Comparison of ENCODE assay signal across 18 cellular contexts in genomic region chr6:5992551-5993225, GRCh38. TPM values are rescaled to one million over a fixed set of nuclear protein-coding genes. Genes with fewer than 3 reads are reported as not detected.
"Had no signal": no experiment of that assay in that cellular context is flagged by ENCODE, and none has a peak within 500 bp of the region (broad histone marks: within the 10 kb centered on the region; RNA-seq: fewer than 3 reads in every experiment).

No MANE protein-coding gene starts in this region.

- H3K9me3 Mint-ChIP-seq: activated naive CD4-positive, alpha-beta T cell treated with anti-CD3 and anti-CD28 coated beads, Interleukin-2, amount 50 U/mL, for 24 hours; activated T-cell treated with anti-CD3 and anti-CD28 coated beads, Interleukin-2, amount 50 U/mL, for 24 hours had no signal

- H3K36me3 ChIP-seq: brain microvascular endothelial cell, heart left ventricle, lower lobe of right lung, suprapubic skin had no signal

- ATAC-seq: activated CD8-positive, alpha-beta memory T cell treated with anti-CD3 and anti-CD28 coated beads, Interleukin-2, amount 10 ng/mL, durations not matched to agents 7 days and 5 days; foreskin keratinocyte; heart left ventricle; lower lobe of right lung; naive thymus-derived CD4-positive, alpha-beta T cell; stimulated activated naive CD8-positive, alpha-beta T cell treated with anti-CD3 and anti-CD28 coated beads, Interleukin-15, Interleukin-2, amounts not matched to agents 100 U/mL and 50 U/mL, for 24 hours had no signal

- H3K9me3 ChIP-seq: heart left ventricle, lower lobe of right lung, suprapubic skin had no signal

- H3K4me3 Mint-ChIP-seq: activated CD8-positive, alpha-beta memory T cell treated with anti-CD3 and anti-CD28 coated beads, Interleukin-2, amount 10 ng/mL, durations not matched to agents 7 days and 5 days; activated T-cell treated with anti-CD3 and anti-CD28 coated beads, Interleukin-2, amount 50 U/mL, for 24 hours had no signal

- DNase-seq: activated CD4-positive, alpha-beta T cell treated with anti-CD3 and anti-CD28 coated beads for 1 hour; activated CD4-positive, alpha-beta T cell treated with anti-CD3 and anti-CD28 coated beads, Interleukin-2, amount 50 U/mL, for 48 hours; activated CD8-positive, alpha-beta memory T cell treated with anti-CD3 and anti-CD28 coated beads, Interleukin-2, amount 10 ng/mL, durations not matched to agents 7 days and 5 days; activated effector memory CD4-positive, alpha-beta T cell treated with Interleukin-2 at 50 U/mL for 16 hours; activated T-cell treated with anti-CD3 and anti-CD28 coated beads, Interleukin-2, amount 50 U/mL, for 24 hours; brain microvascular endothelial cell; cerebellar nuclear complex; dermis blood vessel endothelial cell; foreskin keratinocyte; heart left ventricle; lower lobe of right lung; naive thymus-derived CD4-positive, alpha-beta T cell; stimulated activated CD4-positive, alpha-beta T cell treated with anti-CD3 and anti-CD28 coated beads, Interleukin-4, amount 100 ng/mL, for 1 hour; stimulated activated CD8-positive, alpha-beta memory T cell treated with anti-CD3 and anti-CD28 coated beads, Interleukin-4, amount 100 ng/mL, for 48 hours; stimulated activated naive CD8-positive, alpha-beta T cell treated with anti-CD3 and anti-CD28 coated beads, Interleukin-15, Interleukin-2, amounts not matched to agents 100 U/mL and 50 U/mL, for 24 hours had no signal

- H3K27ac ChIP-seq: brain microvascular endothelial cell, foreskin keratinocyte, heart left ventricle, lower lobe of right lung, suprapubic skin had no signal

- H3K27ac Mint-ChIP-seq: activated CD8-positive, alpha-beta memory T cell treated with anti-CD3 and anti-CD28 coated beads, Interleukin-2, amount 10 ng/mL, durations not matched to agents 7 days and 5 days; activated T-cell treated with anti-CD3 and anti-CD28 coated beads, Interleukin-2, amount 50 U/mL, for 24 hours; naive thymus-derived CD4-positive, alpha-beta T cell; type B pancreatic cell had no signal

RNA-seq across cellular contexts. Expression of gene NRN1, which starts 14.0 kb away (rescaled TPM):
- polyA plus RNA-seq: foreskin keratinocyte had no signal
